ENCODE assay signal across 23 cellular contexts in the genomic region with DNA sequence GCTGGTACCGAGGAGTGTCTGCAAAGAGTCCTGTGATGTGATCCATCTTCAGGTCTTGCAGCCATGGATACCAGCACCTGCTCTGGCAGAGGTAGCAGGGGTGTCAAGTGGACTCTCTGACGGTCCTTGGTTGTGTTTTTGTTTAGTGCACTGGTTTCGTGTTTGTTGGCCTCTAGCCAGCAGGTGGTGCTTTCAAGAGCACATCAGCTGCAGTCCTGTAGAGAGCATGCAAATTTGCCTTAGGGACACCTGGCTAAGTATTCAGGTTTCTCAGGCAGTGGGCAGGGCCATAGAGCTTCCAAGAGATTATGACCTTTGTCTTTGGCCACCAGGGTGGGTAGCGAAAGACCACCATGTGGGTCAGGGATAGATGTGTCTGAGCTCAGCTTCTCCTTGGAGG. TPM values are rescaled to one million over a fixed set of nuclear protein-coding genes. Genes with fewer than 3 reads are reported as not detected.
DNase-seq lines count a peak whose midpoint lies in the region; ATAC-seq and TF ChIP-seq lines count a peak whose summit lies in the region.
"Had no signal": no experiment of that assay in that cellular context is flagged by ENCODE, and none has a peak within 500 bp of the region (broad histone marks: within the 10 kb centered on the region; RNA-seq: fewer than 3 reads in every experiment).

No MANE protein-coding gene starts in this region.

- no TSS peak for BruUV-seq in A673 (replicated peaks; lab: Mats Ljungman, UMichigan)

- H3K4ac ChIP-seq in H9 (ENCODE audit: low read depth, low read length), result no peak overlapping the region
- no peak overlapping the region for H3K4ac ChIP-seq in mesendoderm (ENCODE audit: low read depth, low read length)

- H3K18ac ChIP-seq in H9 (ENCODE audit: insufficient read length, low read depth, low read length) (no peak overlapping the region), mesendoderm (ENCODE audit: low read length) (no peak overlapping the region)

- intact Hi-C loops in A673 (cut with micrococcal nuclease; ENCODE audit: unreplicated experiment), result no loop called here

- CTCF ChIA-PET in A673 (lab: Charles Lee), result no interaction called here

- no peak overlapping the region for H2BK20ac ChIP-seq in H9 (ENCODE audit: low read depth, low read length, poor library complexity, severe bottlenecking)

- H4K8ac ChIP-seq in H9 (replicated peaks; ENCODE audit: insufficient read length, low read depth, low read length) (no peak overlapping the region), mesendoderm (ENCODE audit: low read depth, low read length) (no peak overlapping the region)

- no peak overlapping the region for H3K56ac ChIP-seq in H9 (ENCODE audit: insufficient read length, low read depth, low read length)
- no peak overlapping the region for H3K56ac ChIP-seq in mesendoderm (ENCODE audit: low read length)

- WGBS in H9 (ENCODE audit: extremely low coverage, insufficient read length, low lambda C conversion rate), result no CpG with 5 or more reads among the region's 4 CpGs
- no CpG with 5 or more reads among the region's 4 CpGs for WGBS in mesendoderm (ENCODE audit: extremely low coverage, insufficient coverage, low lambda C conversion rate)

- H2AK5ac ChIP-seq in H9 (ENCODE audit: insufficient read length, low read length) (no peak overlapping the region), mesendoderm (ENCODE audit: low read length) (no peak overlapping the region)

- H3K79me1 ChIP-seq in H9 (ENCODE audit: insufficient read depth, low read depth, low read length, poor library complexity, severe bottlenecking) (no peaks in the 10 kb centered on the region), mesendoderm (ENCODE audit: low read length) (no peaks in the 10 kb centered on the region)

- H4K91ac ChIP-seq in H9 (ENCODE audit: insufficient read length, low read depth, low read length), result no peak overlapping the region

- H3K27me3 ChIP-seq in H9 (ENCODE audit: insufficient read depth, low read length) (no peaks in the 10 kb centered on the region), mesendoderm (ENCODE audit: insufficient read depth, low read length, poor library complexity) (no peaks in the 10 kb centered on the region), A673 (replicated peaks; ENCODE audit: insufficient read depth, low read depth, low read length, poor library complexity) (no peaks in the 10 kb centered on the region)

- H3K4me1 Mint-ChIP-seq in H9, result peaks cover 0 to 5% of the 10 kb centered on the region in 2 experiments; a peak in 1 of 4 replicates
- H3K4me1 Mint-ChIP-seq: activated CD4-positive, alpha-beta T cell treated with anti-CD3 and anti-CD28 coated beads, Interleukin-2, amount 10 ng/mL, durations not matched to agents 7 days and 5 days; memory B cell had no signal

- no peak overlapping the region for H2BK5ac ChIP-seq in H9 (ENCODE audit: insufficient read length, low read length)
- H2BK5ac ChIP-seq in mesendoderm (ENCODE audit: low read length), result no peak overlapping the region

- no peak for ATAC-seq in GM19035 (IDR thresholded peaks at IDR 0.05; ENCODE audit: unreplicated experiment)
- ATAC-seq: left cardiac atrium had no signal

- H3K36me3 Mint-ChIP-seq in H9 (ENCODE audit: insufficient read depth in 1 of 3, low read depth in 3 of 3), result no peaks in the 10 kb centered on the region; a peak in 1 of 7 replicates
- H3K36me3 Mint-ChIP-seq: activated naive CD8-positive, alpha-beta T cell; CD4-positive, alpha-beta memory T cell; memory B cell had no signal

- H3K4me3 Mint-ChIP-seq in H9, result no peak overlapping the region
- H3K4me3 Mint-ChIP-seq: activated CD4-positive, alpha-beta T cell treated with anti-CD3 and anti-CD28 coated beads, Interleukin-2, amount 10 ng/mL, durations not matched to agents 7 days and 5 days; activated naive CD8-positive, alpha-beta T cell; CD4-positive, alpha-beta memory T cell; memory B cell had no signal

- H3K23ac ChIP-seq in H9 (ENCODE audit: insufficient read length, low read depth, low read length) (no peak overlapping the region), mesendoderm (ENCODE audit: low read length) (no peak overlapping the region)

- H2AFZ ChIP-seq in H9 (ENCODE audit: low read length), result no peak overlapping the region

- H3K27ac ChIP-seq in H9 (ENCODE audit: insufficient read length, low read depth, low read length) (no peak overlapping the region), mesendoderm (ENCODE audit: low read depth, low read length) (no peak overlapping the region), A673 (ENCODE audit: low read depth, low read length, poor library complexity, severe bottlenecking) (no peak overlapping the region)
- H3K27ac ChIP-seq: spleen, thoracic aorta, VCaP had no signal

- H3K9me3 Mint-ChIP-seq in H9, result peaks cover 0 to 2% of the 10 kb centered on the region in 2 experiments; a peak in 1 of 5 replicates
- H3K9me3 Mint-ChIP-seq: activated CD4-positive, alpha-beta T cell treated with anti-CD3 and anti-CD28 coated beads, Interleukin-2, amount 10 ng/mL, durations not matched to agents 7 days and 5 days had no signal

- H3K79me2 ChIP-seq in H9 (ENCODE audit: insufficient read depth, low read length) (no peaks in the 10 kb centered on the region), mesendoderm (ENCODE audit: control insufficient read depth, insufficient read depth, low read length) (no peaks in the 10 kb centered on the region)

- H2BK120ac ChIP-seq in H9 (ENCODE audit: low read depth, low read length, poor library complexity, severe bottlenecking), result no peak overlapping the region
- no peak overlapping the region for H2BK120ac ChIP-seq in mesendoderm (ENCODE audit: low read depth, low read length)

- H3K4me3 ChIP-seq in mesendoderm (ENCODE audit: low read length) (no peak overlapping the region), A673 (ENCODE audit: low read depth, low read length, poor library complexity, severe bottlenecking) (no peak overlapping the region)
- H3K4me3 ChIP-seq: HAP-1, spleen, thoracic aorta had no signal

- DNase-seq in H9 (peak; percentile 46), NCI-H187 treated with DMSO at 0.1 percent for 48 hours (lab: John Stamatoyannopoulos, UW) (peak; percentile 60), NCI-H69 (lab: John Stamatoyannopoulos, UW) (peak; percentile 56), mesendoderm (peak; percentile 22), A673 (ENCODE audit: low spot score) (no peak), G401 (ENCODE audit: low spot score) (no peak)
- DNase-seq: activated CD4-positive, alpha-beta T cell treated with anti-CD3 and anti-CD28 coated beads, Interleukin-2, amount 10 ng/mL, durations not matched to agents 7 days and 5 days; CD4-positive, alpha-beta memory T cell; central memory CD4-positive, alpha-beta T cell; glutamatergic neuron; IMR-90; left cardiac atrium; nucleus accumbens; spleen; stimulated activated CD4-positive, alpha-beta T cell treated with anti-CD3 and anti-CD28 coated beads, Interleukin-4, amount 100 ng/mL, for 24 hours; stimulated activated naive CD4-positive, alpha-beta T cell treated with Interleukin-2 at 50 U/mL for 16 hours; T-helper 2 cell had no signal

- H4K5ac ChIP-seq in H9 (ENCODE audit: insufficient read length, low read depth, low read length) (no peak overlapping the region), mesendoderm (ENCODE audit: low read length) (no peak overlapping the region)

- H3K9ac ChIP-seq in H9 (ENCODE audit: extremely low read depth, insufficient read length, low read length), result no peak overlapping the region
- no peak overlapping the region for H3K9ac ChIP-seq in mesendoderm (ENCODE audit: low read length)

- no peak overlapping the region for H3K27ac Mint-ChIP-seq in H9
- H3K27ac Mint-ChIP-seq: activated CD4-positive, alpha-beta T cell treated with anti-CD3 and anti-CD28 coated beads, Interleukin-2, amount 10 ng/mL, durations not matched to agents 7 days and 5 days; activated naive CD8-positive, alpha-beta T cell; CD4-positive, alpha-beta memory T cell; memory B cell had no signal

- H3K36me3 ChIP-seq in mesendoderm (ENCODE audit: control insufficient read depth, insufficient read depth, low read length), result no peaks in the 10 kb centered on the region
- H3K36me3 ChIP-seq in A673 (ENCODE audit: insufficient read depth, low read length, poor library complexity, severe bottlenecking), result no peaks in the 10 kb centered on the region
- H3K36me3 ChIP-seq: HAP-1, spleen, thoracic aorta had no signal

- no peaks in the 10 kb centered on the region; the same call in 1 of the 2 replicates for H3K27me3 Mint-ChIP-seq in H9 (ENCODE audit: low read depth)
- H3K27me3 Mint-ChIP-seq: activated CD4-positive, alpha-beta T cell treated with anti-CD3 and anti-CD28 coated beads, Interleukin-2, amount 10 ng/mL, durations not matched to agents 7 days and 5 days; memory B cell had no signal

- H3K4me1 ChIP-seq in H9 (ENCODE audit: insufficient read depth, low read length) (no peaks in the 10 kb centered on the region), mesendoderm (ENCODE audit: control insufficient read depth, low read depth, low read length) (no peaks in the 10 kb centered on the region), A673 (ENCODE audit: insufficient read depth, low read length, poor library complexity, severe bottlenecking) (no peaks in the 10 kb centered on the region)
- H3K4me1 ChIP-seq: HAP-1, spleen had no signal

- H4K20me1 ChIP-seq in H9 (ENCODE audit: control insufficient read depth, insufficient read depth, insufficient read length), result no peaks in the 10 kb centered on the region

- POLR2A ChIA-PET in A673 (lab: Charles Lee; ENCODE audit: low non-redundant PET), result no interaction called here

- H3K4me2 ChIP-seq in H9 (ENCODE audit: insufficient read depth, insufficient read length, low read length) (no peak overlapping the region), mesendoderm (ENCODE audit: low read length) (no peak overlapping the region)

- H3K23me2 ChIP-seq in H9 (ENCODE audit: insufficient read length, low read depth, low read length, poor library complexity, severe bottlenecking), result no peaks in the 10 kb centered on the region

- no peak overlapping the region for H2BK15ac ChIP-seq in H9 (ENCODE audit: low read depth, low read length)
- no peak overlapping the region for H2BK15ac ChIP-seq in mesendoderm (replicated peaks; ENCODE audit: low read depth)

- H3T11ph ChIP-seq in H9 (ENCODE audit: low read length), result no peak overlapping the region

- H3K14ac ChIP-seq in H9 (ENCODE audit: insufficient read depth, low read length), result no peak overlapping the region

- no peak overlapping the region for H2BK12ac ChIP-seq in H9 (ENCODE audit: insufficient read length, low read depth, low read length)

- TF ChIP-seq CTCF in H9 (conservative IDR thresholded peaks at IDR 0.05), result peak; percentile 34; the same call in 1 of the 3 replicates
- TF ChIP-seq CTCF in A673 (conservative IDR thresholded peaks at IDR 0.05; ENCODE audit: low read depth, low read length), result no peak

- in situ Hi-C loops in G401 (cut with HindIII; ENCODE audit: low sequenced_read_pairs), result no loop called here

- H3K9me3 ChIP-seq in H9 (ENCODE audit: control insufficient read depth, low read depth, low read length) (no peaks in the 10 kb centered on the region), A673 (ENCODE audit: low read depth, low read length, poor library complexity, severe bottlenecking) (no peaks in the 10 kb centered on the region)
- H3K9me3 ChIP-seq: HAP-1, thoracic aorta had no signal

RNA-seq across cellular contexts. Expression of a gene that starts 14.5 kb away (rescaled TPM):
- total RNA-seq in H9 (2021), result 3.2 and 3.8 TPM in 2 replicates
- 1.9 TPM for polyA plus RNA-seq in mesendoderm (2013, experiment 1 of 2)
- polyA plus RNA-seq in mesendoderm (2013, experiment 2 of 2), result 2.1 TPM
- total RNA-seq in A673 (2021), result 2.4 and 3.5 TPM in 2 replicates
- 0.58 TPM in 1 of 2 replicates, not detected in the other for total RNA-seq in G401 (2014; rRNA removed; shearing (Covaris generic))
- total RNA-seq: activated CD4-positive, alpha-beta T cell treated with anti-CD3 and anti-CD28 coated beads, Interleukin-2, amount 10 ng/mL, durations not matched to agents 7 days and 5 days; CD4-positive, alpha-beta memory T cell had no signal
- polyA plus RNA-seq: CD4-positive, alpha-beta memory T cell had no signal

Comparison
In these comparisons a context has a peak if more than half of its experiments do, and no peak if none do; other contexts are left out.
1. DNase-seq: peak in H9 (single experiment), NCI-H187 treated with DMSO at 0.1 percent for 48 hours (single experiment), NCI-H69 (single experiment) and mesendoderm (single experiment); none in A673 (single experiment) and G401 (single experiment).